In genomic region chr12:84694111-84694510, GRCh38 we compare ENCODE assay signal across 23 cellular contexts.
A peak's percentile ranks its signal among the peaks of the same experiment; 100 is the strongest.
DNase-seq lines count a peak whose midpoint lies in the region; ATAC-seq and TF ChIP-seq lines count a peak whose summit lies in the region.
"Had no signal": no experiment of that assay in that cellular context is flagged by ENCODE, and none has a peak within 500 bp of the region (broad histone marks: within the 10 kb centered on the region; RNA-seq: fewer than 3 reads in every experiment).

No MANE protein-coding gene starts in this region.

- H3K9me3 ChIP-seq in SK-N-SH = no peaks in the 10 kb centered on the region
- H3K9me3 ChIP-seq: testis had no signal

- TF ChIP-seq EP300 in SK-N-SH (IDR thresholded peaks at IDR 0.05; ENCODE audit: borderline replicate concordance in 1 of 2, low read depth in 1 of 2, low read length in 1 of 2) = no peak

- no peak overlapping the region for H3K4me2 ChIP-seq in SK-N-SH
- H3K4me2 ChIP-seq: PC-9 had no signal

- H3K79me2 ChIP-seq in SK-N-SH (ENCODE audit: insufficient read depth) = no peaks in the 10 kb centered on the region

- peaks cover 10% of the 10 kb centered on the region for H3K9me3 Mint-ChIP-seq in stimulated activated effector memory CD8-positive, alpha-beta T cell treated with anti-CD3 and anti-CD28 coated beads, Interleukin-12 subunit alpha, Interleukin-12 subunit beta, amount 100 ng/mL, for 72 hours
- H3K9me3 Mint-ChIP-seq: activated CD4-positive, alpha-beta T cell treated with anti-CD3 and anti-CD28 coated beads, Interleukin-2, amount 10 ng/mL, durations not matched to agents 7 days and 5 days had no signal

- no peak for TF ChIP-seq RAD21 in SK-N-SH (IDR thresholded peaks at IDR 0.05; ENCODE audit: low read length)

- CTCF ChIA-PET in SK-N-SH (lab: Yijun Ruan, JAX) = no interaction called here

- no peak for ATAC-seq in HG02623 (IDR thresholded peaks at IDR 0.05; ENCODE audit: unreplicated experiment)
- ATAC-seq in stimulated activated effector memory CD8-positive, alpha-beta T cell treated with anti-CD3 and anti-CD28 coated beads, Interleukin-12 subunit alpha, Interleukin-12 subunit beta, amount 100 ng/mL, for 72 hours = no peak
- ATAC-seq: naive thymus-derived CD4-positive, alpha-beta T cell; stimulated activated naive CD8-positive, alpha-beta T cell treated with anti-CD3 and anti-CD28 coated beads, Interleukin-15, Interleukin-2, amounts not matched to agents 100 U/mL and 50 U/mL, for 24 hours had no signal

- H4K20me1 ChIP-seq in SK-N-SH (ENCODE audit: insufficient read depth) = no peaks in the 10 kb centered on the region

- no peak for TF ChIP-seq CTCF in SK-N-SH (IDR thresholded peaks at IDR 0.05)

- H3K27ac ChIP-seq in SK-N-SH (ENCODE audit: low read depth in 2 of 2, low read length in 1 of 2) = no peak overlapping the region; a peak in 1 of 4 replicates
- H3K27ac ChIP-seq: 22Rv1, epithelial cell of prostate, PC-9, testis had no signal

- H2AFZ ChIP-seq in SK-N-SH (ENCODE audit: low read depth) = no peak overlapping the region
- H2AFZ ChIP-seq: PC-9 had no signal

- H3K27ac Mint-ChIP-seq in stimulated activated effector memory CD8-positive, alpha-beta T cell treated with anti-CD3 and anti-CD28 coated beads, Interleukin-12 subunit alpha, Interleukin-12 subunit beta, amount 100 ng/mL, for 72 hours = no peak overlapping the region
- H3K27ac Mint-ChIP-seq: activated CD4-positive, alpha-beta T cell treated with anti-CD3 and anti-CD28 coated beads, Interleukin-2, amount 10 ng/mL, durations not matched to agents 7 days and 5 days; naive thymus-derived CD4-positive, alpha-beta T cell had no signal

- no peak overlapping the region for H3K9ac ChIP-seq in SK-N-SH

- no peaks in the 10 kb centered on the region for H3K4me1 Mint-ChIP-seq in stimulated activated effector memory CD8-positive, alpha-beta T cell treated with anti-CD3 and anti-CD28 coated beads, Interleukin-12 subunit alpha, Interleukin-12 subunit beta, amount 100 ng/mL, for 72 hours
- H3K4me1 Mint-ChIP-seq: activated CD4-positive, alpha-beta T cell treated with anti-CD3 and anti-CD28 coated beads, Interleukin-2, amount 10 ng/mL, durations not matched to agents 7 days and 5 days; naive thymus-derived CD4-positive, alpha-beta T cell had no signal

- no peaks in the 10 kb centered on the region for H3K36me3 ChIP-seq in SK-N-SH (replicated peaks in 1 of 2; ENCODE audit: control insufficient read depth in 1 of 2, insufficient read depth in 2 of 2, low read length in 1 of 2)

- no peak overlapping the region for H3K4me3 Mint-ChIP-seq in stimulated activated effector memory CD8-positive, alpha-beta T cell treated with anti-CD3 and anti-CD28 coated beads, Interleukin-12 subunit alpha, Interleukin-12 subunit beta, amount 100 ng/mL, for 72 hours
- H3K4me3 Mint-ChIP-seq: activated CD4-positive, alpha-beta T cell treated with anti-CD3 and anti-CD28 coated beads, Interleukin-2, amount 10 ng/mL, durations not matched to agents 7 days and 5 days; naive thymus-derived CD4-positive, alpha-beta T cell had no signal

- H3K4me3 ChIP-seq in SK-N-SH (ENCODE audit: low read depth in 2 of 2, low read length in 1 of 2) = no peak overlapping the region
- H3K4me3 ChIP-seq: PC-9, testis had no signal

- no peaks in the 10 kb centered on the region for H3K9me2 ChIP-seq in SK-N-SH

- DNase-seq in NCI-H1417 (lab: John Stamatoyannopoulos, UW) (peak in 2 of 3 experiments; percentile 15 to 70), NCI-H1417 treated with DMSO at 0.1 percent for 48 hours (lab: John Stamatoyannopoulos, UW) (no peak), NCI-H2171 (lab: John Stamatoyannopoulos, UW) (peak; percentile 34), SK-N-SH (no peak), activated T-cell treated with anti-CD3 and anti-CD28 coated beads for 4 hours (no peak), DMS53 (lab: John Stamatoyannopoulos, UW) (no peak)
- no peak for DNase-seq in stimulated activated effector memory CD8-positive, alpha-beta T cell treated with anti-CD3 and anti-CD28 coated beads, Interleukin-12 subunit alpha, Interleukin-12 subunit beta, amount 100 ng/mL, for 72 hours (ENCODE audit: low spot score in 2 of 2)
- DNase-seq: activated CD4-positive, alpha-beta T cell treated with anti-CD3 and anti-CD28 coated beads, Interleukin-2, amount 10 ng/mL, durations not matched to agents 7 days and 5 days; activated naive CD4-positive, alpha-beta T cell treated with Interleukin-2 at 50 U/mL for 16 hours; activated T-cell treated with anti-CD3 and anti-CD28 coated beads, Interleukin-2, amount 50 U/mL, for 48 hours; head of caudate nucleus; Kasumi-1; naive thymus-derived CD4-positive, alpha-beta T cell; occipital lobe; PC-9; SHP77 treated with DMSO at 0.1 percent for 48 hours; stimulated activated naive CD8-positive, alpha-beta T cell treated with anti-CD3 and anti-CD28 coated beads, Interleukin-15, Interleukin-2, amounts not matched to agents 100 U/mL and 50 U/mL, for 24 hours; SW 1271; T1000; testis had no signal

- H3K36me3 Mint-ChIP-seq in stimulated activated effector memory CD8-positive, alpha-beta T cell treated with anti-CD3 and anti-CD28 coated beads, Interleukin-12 subunit alpha, Interleukin-12 subunit beta, amount 100 ng/mL, for 72 hours = no peaks in the 10 kb centered on the region
- H3K36me3 Mint-ChIP-seq: naive thymus-derived CD4-positive, alpha-beta T cell had no signal

- peaks cover 0 to 18% of the 10 kb centered on the region in 2 experiments; a peak in 2 of 4 replicates for H3K4me1 ChIP-seq in SK-N-SH (ENCODE audit: control insufficient read depth in 1 of 2, insufficient read depth in 2 of 2, low read depth in 1 of 2, low read length in 1 of 2)
- H3K4me1 ChIP-seq: testis had no signal

- no peaks in the 10 kb centered on the region for H3K27me3 ChIP-seq in SK-N-SH (ENCODE audit: insufficient read depth)
- H3K27me3 ChIP-seq: testis had no signal

- H3F3A ChIP-seq in SK-N-SH (replicated peaks; ENCODE audit: insufficient read depth) = peaks cover 7% of the 10 kb centered on the region

- POLR2A ChIA-PET in SK-N-SH (lab: Yijun Ruan, JAX) = no interaction called here

TF ChIP-seq in SK-N-SH, 30 proteins besides CTCF, POLR2A, EP300 and RAD21:
- TF ChIP-seq TAF1 (IDR thresholded peaks at IDR 0.05; ENCODE audit: borderline replicate concordance, low read depth, low read length) = no peak
- no peak for TF ChIP-seq CHD2 (IDR thresholded peaks at IDR 0.05; ENCODE audit: low read length, partially characterized antibody)
- TF ChIP-seq NFIC (IDR thresholded peaks at IDR 0.05; ENCODE audit: borderline replicate concordance) = 0 out of 2 replicates have a peak, but pooled peaks have one; percentile 9
- no peak for TF ChIP-seq NRF1 (IDR thresholded peaks at IDR 0.05; ENCODE audit: low read depth, low read length)
- no peak for TF ChIP-seq TCF12 (IDR thresholded peaks at IDR 0.05)
- peak; percentile 25; the same call in 1 of the 2 replicates for TF ChIP-seq JUND (IDR thresholded peaks at IDR 0.05)
- TF ChIP-seq MEF2A (IDR thresholded peaks at IDR 0.05; ENCODE audit: borderline replicate concordance, low read depth) = no peak
- TF ChIP-seq RCOR1 (IDR thresholded peaks at IDR 0.05; ENCODE audit: low read length) = no peak

Comparison
In these comparisons a context has a peak if more than half of its experiments do, and no peak if none do; other contexts are left out.
1. DNase-seq: peak in NCI-H1417 (2 of 3) and NCI-H2171 (single experiment); none in NCI-H1417 treated with DMSO at 0.1 percent for 48 hours (single experiment), SK-N-SH (single experiment), activated T-cell treated with anti-CD3 and anti-CD28 coated beads for 4 hours (single experiment), DMS53 (single experiment) and stimulated activated effector memory CD8-positive, alpha-beta T cell treated with anti-CD3 and anti-CD28 coated beads, Interleukin-12 subunit alpha, Interleukin-12 subunit beta, amount 100 ng/mL, for 72 hours (0 of 2).